Comparison of ENCODE assay signal across 11 cellular contexts in the genomic region with DNA sequence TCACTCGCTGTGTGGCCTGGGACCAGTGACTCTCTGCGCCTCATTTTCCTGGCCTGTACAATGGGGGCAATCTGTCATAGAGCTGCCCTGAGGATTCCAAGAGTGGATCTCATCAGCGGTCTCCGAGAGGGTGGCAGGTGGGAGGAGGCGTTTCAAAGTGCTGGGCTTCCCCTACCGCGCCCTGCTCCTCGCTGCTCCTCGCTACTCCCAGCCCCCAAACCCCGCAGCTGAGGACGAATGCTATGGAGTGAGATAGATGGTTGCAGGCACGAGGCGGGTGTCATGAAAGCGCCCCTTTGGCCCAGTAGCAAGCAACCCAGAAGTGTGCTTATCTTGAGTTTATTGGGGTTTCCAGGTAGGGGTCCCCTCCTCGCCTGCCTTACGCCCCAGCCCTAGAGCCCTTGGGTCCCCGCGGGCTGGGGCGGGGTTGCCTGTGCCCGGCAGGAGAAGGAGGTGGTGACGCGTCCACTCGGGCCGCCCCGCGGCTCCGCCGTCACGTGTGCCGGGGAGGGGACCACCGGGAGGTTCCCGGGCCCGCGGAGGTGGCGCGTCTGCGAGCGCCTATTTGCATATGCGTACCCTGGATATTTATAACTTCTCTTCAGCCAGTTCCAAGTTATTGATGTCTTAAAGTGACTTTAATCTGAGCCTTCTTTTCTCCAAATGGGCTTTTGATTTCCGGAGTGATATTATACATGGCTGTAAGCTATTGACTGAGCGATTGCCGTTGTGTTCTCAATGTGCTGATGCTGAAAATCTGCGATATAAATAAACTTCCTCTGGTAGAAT.
DNase-seq lines count a peak whose midpoint lies in the region; ATAC-seq and TF ChIP-seq lines count a peak whose summit lies in the region.
"Had no signal": no experiment of that assay in that cellular context is flagged by ENCODE, and none has a peak within 500 bp of the region (broad histone marks: within the 10 kb centered on the region; RNA-seq: fewer than 3 reads in every experiment).

No MANE protein-coding gene starts in this region.

- TF ChIP-seq POLR2A in transverse colon (IDR thresholded peaks at IDR 0.05) = no peak

- intact Hi-C loops in lower lobe of right lung (cut with DNase I) (no loop called here), transverse colon (cut with DNase I; ENCODE audit: low total_unique reads) (loop anchor here (5.0 kb wide), 1 partner anchor 89 kb away; no protein-coding TSS in a partner anchor)

- in situ Hi-C loops in transverse colon (cut with MboI; ENCODE audit: low pct_ligation_motif_present in 1 of 4, low pct_unique_long_range_greater_than_20kb in 1 of 4, low sequenced_read_pairs in 3 of 4) = no loop called here

- H3K4me1 ChIP-seq in lower lobe of right lung (no peaks in the 10 kb centered on the region), transverse colon (peaks cover 0 to 10% (median 0%) of the 10 kb centered on the region in 4 donors)
- H3K4me1 ChIP-seq: SJSA1 had no signal

- ATAC-seq in lower lobe of right lung (peak; percentile 51 to 67), GM19023 (IDR thresholded peaks at IDR 0.05; ENCODE audit: unreplicated experiment) (no peak)

- H3K27ac ChIP-seq in lower lobe of right lung (no peak overlapping the region), transverse colon (peak overlapping the region in 1 of 4 donors; percentile 25)
- H3K27ac ChIP-seq: SJSA1 had no signal

- H3K36me3 ChIP-seq in lower lobe of right lung = no peaks in the 10 kb centered on the region
- H3K36me3 ChIP-seq in transverse colon = no peaks in the 10 kb centered on the region
- H3K36me3 ChIP-seq: SJSA1 had no signal

- H3K27me3 ChIP-seq in lower lobe of right lung (ENCODE audit: low read depth) = peaks cover 7% of the 10 kb centered on the region
- no peaks in the 10 kb centered on the region for H3K27me3 ChIP-seq in transverse colon
- H3K27me3 ChIP-seq: SJSA1 had no signal

- TF ChIP-seq CTCF in epithelial cell of proximal tubule (conservative IDR thresholded peaks at IDR 0.05; ENCODE audit: low read depth, low read length) (no peak), lower lobe of right lung (IDR thresholded peaks at IDR 0.05) (no peak), transverse colon (IDR thresholded peaks at IDR 0.05) (no peak)

- H3K9me3 ChIP-seq in lower lobe of right lung (no peaks in the 10 kb centered on the region), transverse colon (no peaks in the 10 kb centered on the region)
- H3K9me3 ChIP-seq: SJSA1 had no signal

- no peak for TF ChIP-seq EP300 in transverse colon (IDR thresholded peaks at IDR 0.05; ENCODE audit: low read depth)

- peak overlapping the region; percentile 8 for H3K4me3 ChIP-seq in epithelial cell of proximal tubule (ENCODE audit: low read depth, low read length)
- peak overlapping the region; percentile 38 for H3K4me3 ChIP-seq in lower lobe of right lung
- H3K4me3 ChIP-seq in transverse colon = peak overlapping the region in 2 of 4 donors; percentile 3 to 26
- H3K4me3 ChIP-seq: SJSA1 had no signal

- peak; percentile 63 for DNase-seq in NCI-H2227 treated with DMSO at 0.1 percent for 48 hours (lab: John Stamatoyannopoulos, UW)
- no peak for DNase-seq in epithelial cell of proximal tubule (ENCODE audit: low read depth)
- no peak for DNase-seq in lower lobe of right lung
- peak; percentile 16 for DNase-seq in transverse colon
- DNase-seq in A172 (ENCODE audit: low spot score) = no peak
- DNase-seq in islet precursor cell = no peak
- DNase-seq: activated CD4-positive, alpha-beta T cell treated with anti-CD3 and anti-CD28 coated beads, Interleukin-2, amount 50 U/mL, for 48 hours; glutamatergic neuron; NCI-H2171 had no signal

- 29 to 61% methylated on average over 10 to 39 of the region's 43 CpGs for WGBS in transverse colon (ENCODE audit: low coverage in 1 of 2), 2 donors

Comparison
In these comparisons a context has a peak if more than half of its experiments do, and no peak if none do; other contexts are left out.
1. DNase-seq: peak in NCI-H2227 treated with DMSO at 0.1 percent for 48 hours (single experiment) and transverse colon (single experiment); none in epithelial cell of proximal tubule (single experiment), lower lobe of right lung (single experiment), A172 (single experiment) and islet precursor cell (single experiment).